14 cellular contexts compared by ENCODE assay signal in the genomic region with DNA sequence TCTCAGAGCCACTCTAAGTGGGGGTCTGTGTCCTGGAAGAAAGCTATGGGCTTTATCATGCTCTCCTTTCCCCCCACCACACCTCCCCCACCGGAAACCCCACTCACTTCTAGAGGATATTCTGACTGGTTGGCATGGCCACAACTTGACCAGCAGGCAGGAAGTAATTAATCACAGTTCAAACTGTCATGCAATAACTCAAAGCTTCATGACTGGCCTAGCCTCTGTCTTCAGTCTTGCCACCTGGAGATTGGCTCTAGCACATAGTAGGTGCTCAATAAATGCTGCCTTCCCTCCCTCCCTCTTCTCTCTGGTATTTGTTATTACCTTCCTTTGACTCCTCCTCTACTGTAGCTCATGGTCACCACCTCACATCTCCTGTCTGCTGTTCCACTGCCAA.
DNase-seq lines count a peak whose midpoint lies in the region; ATAC-seq, FAIRE-seq and TF ChIP-seq lines count a peak whose summit lies in the region.
"Had no signal": no experiment of that assay in that cellular context is flagged by ENCODE, and none has a peak within 500 bp of the region (broad histone marks: within the 10 kb centered on the region; RNA-seq: fewer than 3 reads in every experiment).

No MANE protein-coding gene starts in this region.

- in situ Hi-C loops in K562 (cut with MboI): no loop called here

- TF ChIP-seq CTCF in K562 (IDR thresholded peaks at IDR 0.05 in 2 of 3, conservative IDR thresholded peaks at IDR 0.05 in 1 of 3; ENCODE audit: insufficient read depth in 2 of 3, low read depth in 1 of 3, low read length in 3 of 3) (no peak), thyroid gland (IDR thresholded peaks at IDR 0.05) (no peak)

- FAIRE-seq in GM12892 (lab: Jason Lieb, UNC) (peak; percentile 66), K562 (lab: Jason Lieb, UNC) (peak; percentile 77)

- no peak overlapping the region for H3K27ac Mint-ChIP-seq in stimulated activated memory B cell treated with anti-CD40 and anti-IgM and Interleukin-4, amounts not matched to agents 10 μg/mL and 1 μg/mL and 100 μg/mL, for 72 hours
- H3K27ac Mint-ChIP-seq: CD4-positive, alpha-beta memory T cell; dendritic cell treated with granulocyte-macrophage colony-stimulating factor and Interleukin-4, amounts not matched to agents 40 ng/mL and 50 ng/mL, for 4 days; T-helper 1 cell treated with Interleukin-12 subunit alpha and Interleukin-12 subunit beta and Interleukin-4 antibody, amounts not matched to agents 30 μg/mL and 1 μg/mL, for 36 hours had no signal

- no peak overlapping the region for H3K27ac ChIP-seq in K562 (ENCODE audit: extremely low read depth, low read depth, low read length)
- H3K27ac ChIP-seq in thyroid gland: no peak overlapping the region
- H3K27ac ChIP-seq: spleen, tibial artery had no signal

- peaks cover 3 to 9% of the 10 kb centered on the region in 2 experiments; a peak in 3 of 5 replicates for H3K4me1 ChIP-seq in K562 (replicated peaks in 1 of 2; ENCODE audit: control insufficient read depth in 2 of 2, insufficient read depth in 2 of 2, low read length in 2 of 2)
- no peaks in the 10 kb centered on the region for H3K4me1 ChIP-seq in thyroid gland
- H3K4me1 ChIP-seq: spleen, tibial artery had no signal

- TF ChIP-seq POLR2A in GM12892 (IDR thresholded peaks at IDR 0.05; ENCODE audit: low read depth, low read length) (no peak), K562 (conservative IDR thresholded peaks at IDR 0.05) (no peak), thyroid gland (IDR thresholded peaks at IDR 0.05) (no peak)

- H3K9me1 ChIP-seq in K562 (ENCODE audit: control insufficient read depth, insufficient read depth, low read length): no peaks in the 10 kb centered on the region

- no TSS peak for BruUV-seq in K562 (replicated peaks; lab: Mats Ljungman, UMichigan)

- H3K79me2 ChIP-seq in K562 (ENCODE audit: control insufficient read depth, insufficient read depth, low read length): no peaks in the 10 kb centered on the region

- no peak overlapping the region for H3K4me3 Mint-ChIP-seq in stimulated activated memory B cell treated with anti-CD40 and anti-IgM and Interleukin-4, amounts not matched to agents 10 μg/mL and 1 μg/mL and 100 μg/mL, for 72 hours
- H3K4me3 Mint-ChIP-seq: CD4-positive, alpha-beta memory T cell; dendritic cell treated with granulocyte-macrophage colony-stimulating factor and Interleukin-4, amounts not matched to agents 40 ng/mL and 50 ng/mL, for 4 days; T-helper 1 cell treated with Interleukin-12 subunit alpha and Interleukin-12 subunit beta and Interleukin-4 antibody, amounts not matched to agents 30 μg/mL and 1 μg/mL, for 36 hours had no signal

- H2AFZ ChIP-seq in K562 (ENCODE audit: low read depth, low read length): no peak overlapping the region

- H3K4me3 ChIP-seq in K562: no peak overlapping the region
- H3K4me3 ChIP-seq in thyroid gland (replicated peaks in 1 of 3): no peak overlapping the region
- H3K4me3 ChIP-seq: spleen, tibial artery had no signal

- peaks cover 6 to 8% of the 10 kb centered on the region in 2 experiments; a peak in 3 of 5 replicates for H3K27me3 ChIP-seq in K562 (ENCODE audit: control insufficient read depth in 2 of 2, insufficient read depth in 2 of 2, low read length in 2 of 2)
- H3K27me3 ChIP-seq in thyroid gland: no peaks in the 10 kb centered on the region

- peaks cover 27% of the 10 kb centered on the region for H3K27me3 Mint-ChIP-seq in stimulated activated memory B cell treated with anti-CD40 and anti-IgM and Interleukin-4, amounts not matched to agents 10 μg/mL and 1 μg/mL and 100 μg/mL, for 72 hours

- no peaks in the 10 kb centered on the region for H3K36me3 Mint-ChIP-seq in stimulated activated memory B cell treated with anti-CD40 and anti-IgM and Interleukin-4, amounts not matched to agents 10 μg/mL and 1 μg/mL and 100 μg/mL, for 72 hours
- H3K36me3 Mint-ChIP-seq: CD4-positive, alpha-beta memory T cell had no signal

- peaks cover 7% of the 10 kb centered on the region for H3K9me3 Mint-ChIP-seq in stimulated activated memory B cell treated with anti-CD40 and anti-IgM and Interleukin-4, amounts not matched to agents 10 μg/mL and 1 μg/mL and 100 μg/mL, for 72 hours
- H3K9me3 Mint-ChIP-seq: dendritic cell treated with granulocyte-macrophage colony-stimulating factor and Interleukin-4, amounts not matched to agents 40 ng/mL and 50 ng/mL, for 4 days had no signal

- no peaks in the 10 kb centered on the region for H3K4me1 Mint-ChIP-seq in stimulated activated memory B cell treated with anti-CD40 and anti-IgM and Interleukin-4, amounts not matched to agents 10 μg/mL and 1 μg/mL and 100 μg/mL, for 72 hours
- H3K4me1 Mint-ChIP-seq: CD4-positive, alpha-beta memory T cell had no signal

- no peak for DNase-seq in GM12892 (ENCODE audit: insufficient read length)
- DNase-seq in K562 (ENCODE audit: extremely low read depth in 1 of 4, low spot score in 3 of 4): peak in 2 of 4 experiments; percentile 32 to 37
- no peak for DNase-seq in NCI-H128 (lab: John Stamatoyannopoulos, UW; ENCODE audit: unreplicated experiment)
- DNase-seq in thyroid gland: no peak
- no peak for DNase-seq in midbrain (lab: John Stamatoyannopoulos, UW)
- DNase-seq: CD4-positive, alpha-beta memory T cell; mesendoderm; tibial artery had no signal

- intact Hi-C loops in K562 (cut with micrococcal nuclease): no loop called here
- intact Hi-C loops in thyroid gland (cut with DNase I): no loop called here

- H3K9ac ChIP-seq in K562 (ENCODE audit: insufficient read depth in 1 of 2, low read depth in 2 of 2, low read length in 2 of 2): no peak overlapping the region; a peak in 1 of 4 replicates

- no peaks in the 10 kb centered on the region for H4K20me1 ChIP-seq in K562 (replicated peaks; ENCODE audit: control insufficient read depth, insufficient read depth, low read length)

- TF ChIP-seq EP300 in K562 (IDR thresholded peaks at IDR 0.05; ENCODE audit: low read length): peak; percentile 66; the same call in 1 of the 2 replicates

- no peaks in the 10 kb centered on the region for H3K36me3 ChIP-seq in K562 (ENCODE audit: control insufficient read depth, insufficient read depth, low read length)
- H3K36me3 ChIP-seq in thyroid gland: no peaks in the 10 kb centered on the region
- H3K36me3 ChIP-seq: spleen, tibial artery had no signal

- 0% methylated on average over 1 of the region's 1 CpG for WGBS in K562 (ENCODE audit: insufficient coverage, low coverage, missing lambda C conversion rate)
- WGBS in thyroid gland, 2 donors: 31 to 62% methylated on average over 1 of the region's 1 CpG

- H3K4me2 ChIP-seq in K562 (ENCODE audit: insufficient read depth, low read length): no peak overlapping the region

- H3K9me3 ChIP-seq in K562 (replicated peaks; ENCODE audit: control insufficient read depth, insufficient read depth, low read depth, low read length) (no peaks in the 10 kb centered on the region), thyroid gland (no peaks in the 10 kb centered on the region)
- H3K9me3 ChIP-seq: spleen, tibial artery had no signal

- CTCF ChIA-PET in K562 (lab: Yijun Ruan, JAX; ENCODE audit: low intra/inter-chr PET ratio): no interaction called here

- TF ChIP-seq RAD21 in K562 (CRISPR knock-in tag; conservative IDR thresholded peaks at IDR 0.05 in 1 of 2, IDR thresholded peaks at IDR 0.05 in 1 of 2): no peak

- POLR2A ChIA-PET in K562 (lab: Yijun Ruan, JAX): interaction anchor here (1.0 to 2.6 kb wide), 2 partner anchors 8 to 342 kb away, joined by 3 to 6 read pairs; no protein-coding TSS in a partner anchor

- ATAC-seq in GM18909 (IDR thresholded peaks at IDR 0.05; ENCODE audit: poor library complexity, unreplicated experiment) (peak; percentile 88), HG03432 (IDR thresholded peaks at IDR 0.05; ENCODE audit: unreplicated experiment) (peak; percentile 83), K562 (peak; percentile 53)
- no peak for ATAC-seq in stimulated activated memory B cell treated with anti-CD40 and anti-IgM and Interleukin-4, amounts not matched to agents 10 μg/mL and 1 μg/mL and 100 μg/mL, for 72 hours

TF ChIP-seq in K562, 482 proteins besides CTCF, POLR2A, EP300 and RAD21 (continues in another document):
- TF ChIP-seq, protein P1, sequence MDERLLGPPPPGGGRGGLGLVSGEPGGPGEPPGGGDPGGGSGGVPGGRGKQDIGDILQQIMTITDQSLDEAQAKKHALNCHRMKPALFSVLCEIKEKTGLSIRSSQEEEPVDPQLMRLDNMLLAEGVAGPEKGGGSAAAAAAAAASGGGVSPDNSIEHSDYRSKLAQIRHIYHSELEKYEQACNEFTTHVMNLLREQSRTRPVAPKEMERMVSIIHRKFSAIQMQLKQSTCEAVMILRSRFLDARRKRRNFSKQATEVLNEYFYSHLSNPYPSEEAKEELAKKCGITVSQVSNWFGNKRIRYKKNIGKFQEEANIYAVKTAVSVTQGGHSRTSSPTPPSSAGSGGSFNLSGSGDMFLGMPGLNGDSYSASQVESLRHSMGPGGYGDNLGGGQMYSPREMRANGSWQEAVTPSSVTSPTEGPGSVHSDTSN (CRISPR knock-in tag; IDR thresholded peaks at IDR 0.05; ENCODE audit: low read depth): no peak
- TF ChIP-seq, protein P1 (tag; conservative IDR thresholded peaks at IDR 0.05; ENCODE audit: low read depth): peak; percentile 89
- TF ChIP-seq NCOA1 (IDR thresholded peaks at IDR 0.05; ENCODE audit: low read depth) (no peak), SLC30A9 (CRISPR knock-in tag; IDR thresholded peaks at IDR 0.05) (no peak)
- TF ChIP-seq, protein P2, sequence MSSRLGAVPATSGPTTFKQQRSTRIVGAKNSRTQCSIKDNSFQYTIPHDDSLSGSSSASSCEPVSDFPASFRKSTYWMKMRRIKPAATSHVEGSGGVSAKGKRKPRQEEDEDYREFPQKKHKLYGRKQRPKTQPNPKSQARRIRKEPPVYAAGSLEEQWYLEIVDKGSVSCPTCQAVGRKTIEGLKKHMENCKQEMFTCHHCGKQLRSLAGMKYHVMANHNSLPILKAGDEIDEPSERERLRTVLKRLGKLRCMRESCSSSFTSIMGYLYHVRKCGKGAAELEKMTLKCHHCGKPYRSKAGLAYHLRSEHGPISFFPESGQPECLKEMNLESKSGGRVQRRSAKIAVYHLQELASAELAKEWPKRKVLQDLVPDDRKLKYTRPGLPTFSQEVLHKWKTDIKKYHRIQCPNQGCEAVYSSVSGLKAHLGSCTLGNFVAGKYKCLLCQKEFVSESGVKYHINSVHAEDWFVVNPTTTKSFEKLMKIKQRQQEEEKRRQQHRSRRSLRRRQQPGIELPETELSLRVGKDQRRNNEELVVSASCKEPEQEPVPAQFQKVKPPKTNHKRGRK (tag; IDR thresholded peaks at IDR 0.05): no peak
